8 cellular contexts compared by ENCODE assay signal in the genomic region with DNA sequence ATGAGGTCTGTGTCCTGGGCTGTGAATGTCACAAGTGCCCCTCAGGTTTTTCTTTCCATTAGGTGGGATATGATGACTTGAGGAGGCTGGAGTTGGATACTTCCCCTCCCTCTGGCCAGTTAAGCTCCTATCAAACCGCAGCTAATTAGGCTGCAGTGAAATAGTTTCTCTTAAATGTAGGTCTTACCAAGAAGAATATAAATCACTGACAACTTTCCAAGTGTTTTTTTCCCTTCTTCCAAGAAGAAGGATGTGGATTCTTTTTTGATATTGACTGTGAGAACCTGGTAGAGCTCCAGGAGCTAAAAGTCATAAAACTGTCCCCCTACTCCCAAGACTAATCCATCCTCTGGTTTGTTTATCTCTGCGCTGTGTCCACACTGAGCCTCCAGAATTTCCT. TPM values are rescaled to one million over a fixed set of nuclear protein-coding genes. Genes with fewer than 3 reads are reported as not detected.
"Had no signal": no experiment of that assay in that cellular context is flagged by ENCODE, and none has a peak within 500 bp of the region (broad histone marks: within the 10 kb centered on the region; RNA-seq: fewer than 3 reads in every experiment).

No MANE protein-coding gene starts in this region.

RNA-seq across cellular contexts. Expression of a gene that starts 14.5 kb away (rescaled TPM):
- total RNA-seq: MCF 10A, NCI-H460, OCI-LY7, PC-9, Right ventricle myocardium inferior, RPMI7951, SJCRH30, SK-MEL-5 had no signal

RNA-seq across cellular contexts. Expression of a gene that starts 33.8 kb away (rescaled TPM):
- total RNA-seq: MCF 10A, NCI-H460, PC-9, Right ventricle myocardium inferior, RPMI7951, SJCRH30, SK-MEL-5 had no signal
